Comparison of ENCODE assay signal across 29 cellular contexts in genomic region chr12:68967036-68967435, GRCh38. TPM values are rescaled to one million over a fixed set of nuclear protein-coding genes. Genes with fewer than 3 reads are reported as not detected.
"Had no signal": no experiment of that assay in that cellular context is flagged by ENCODE, and none has a peak within 500 bp of the region (broad histone marks: within the 10 kb centered on the region; RNA-seq: fewer than 3 reads in every experiment).

No MANE protein-coding gene starts in this region.

- H3K36me3 ChIP-seq: colonic mucosa, gastrocnemius medialis, ovary, thoracic aorta had no signal

- DNase-seq: activated CD4-positive, alpha-beta memory T cell treated with anti-CD3 and anti-CD28 coated beads for 36 hours; activated CD4-positive, alpha-beta T cell treated with anti-CD3 and anti-CD28 coated beads, Interleukin-2, amount 10 ng/mL, durations not matched to agents 24 days and 14 days; activated CD4-positive, CD25-positive, alpha-beta regulatory T cell treated with anti-CD3 and anti-CD28 coated beads, Interleukin-2, amount 50 U/mL, for 72 hours; activated CD8-positive, alpha-beta memory T cell treated with anti-CD3 and anti-CD28 coated beads, Interleukin-2, amount 50 U/mL, for 4 hours; activated effector memory CD4-positive, alpha-beta T cell treated with anti-CD3 and anti-CD28 coated beads, Interleukin-2, amount 50 U/mL, for 16 hours; activated T-cell treated with anti-CD3 and anti-CD28 coated beads, Interleukin-2, amount 50 U/mL, for 1 hour; anterior cingulate cortex; body of pancreas; cerebellar nuclear complex; colonic mucosa; effector CD8-positive, alpha-beta T cell; gastrocnemius medialis; glutamatergic neuron; hippocampal formation; left colon; midbrain; naive thymus-derived CD4-positive, alpha-beta T cell; ovary; retina; stimulated activated CD4-positive, alpha-beta T cell treated with anti-CD3 and anti-CD28 coated beads, Interleukin-4, amount 100 ng/mL, for 24 hours; T-helper 17 cell; T1000 had no signal

- H3K27ac ChIP-seq: body of pancreas, colonic mucosa, gastrocnemius medialis, ovary, skin epidermis, thoracic aorta had no signal

- H3K4me1 ChIP-seq: body of pancreas, colonic mucosa, gastrocnemius medialis had no signal

- H3K4me3 ChIP-seq: body of pancreas, colonic mucosa, gastrocnemius medialis, ovary, skin epidermis, thoracic aorta had no signal

- FAIRE-seq: keratinocyte had no signal

- H3K9me3 ChIP-seq: body of pancreas, colonic mucosa, gastrocnemius medialis, ovary, thoracic aorta had no signal

- H3K27me3 ChIP-seq: body of pancreas, colonic mucosa, gastrocnemius medialis, ovary had no signal

- ATAC-seq: activated naive CD4-positive, alpha-beta T cell treated with anti-CD3 and anti-CD28 coated beads, Interleukin-2, amount 50 U/mL, for 72 hours; body of pancreas; gastrocnemius medialis; left colon; naive thymus-derived CD4-positive, alpha-beta T cell; sciatic nerve; stimulated activated effector memory CD8-positive, alpha-beta T cell treated with anti-CD3 and anti-CD28 coated beads, Interleukin-12 subunit alpha, Interleukin-12 subunit beta, amount 100 ng/mL, for 72 hours; T-helper 17 cell had no signal

RNA-seq across cellular contexts. Expression of gene CPM, which starts 34.1 kb away (rescaled TPM):
- polyA plus RNA-seq: neural cell had no signal
